In genomic region chr6:112933947-112934346, GRCh38 we compare ENCODE assay signal across 24 cellular contexts.
DNase-seq lines count a peak whose midpoint lies in the region; ATAC-seq, FAIRE-seq and TF ChIP-seq lines count a peak whose summit lies in the region.
"Had no signal": no experiment of that assay in that cellular context is flagged by ENCODE, and none has a peak within 500 bp of the region (broad histone marks: within the 10 kb centered on the region; RNA-seq: fewer than 3 reads in every experiment).

No MANE protein-coding gene starts in this region.

- H3F3A ChIP-seq in GM23248 (ENCODE audit: insufficient read depth): peaks cover 13% of the 10 kb centered on the region

- H3K4me3 Mint-ChIP-seq in astrocyte (ENCODE audit: unreplicated experiment): no peak overlapping the region
- no peak overlapping the region for H3K4me3 Mint-ChIP-seq in mesothelial cell of epicardium
- H3K4me3 Mint-ChIP-seq in stimulated activated memory B cell treated with anti-CD40 and anti-IgM and Interleukin-4, amounts not matched to agents 10 μg/mL and 1 μg/mL and 100 μg/mL, for 72 hours: no peak overlapping the region
- H3K4me3 Mint-ChIP-seq: CD4-positive, alpha-beta memory T cell had no signal

- H3K4me1 Mint-ChIP-seq in astrocyte (ENCODE audit: low read depth, unreplicated experiment) (peaks cover 23% of the 10 kb centered on the region), mesothelial cell of epicardium (peaks cover 16% of the 10 kb centered on the region)
- no peaks in the 10 kb centered on the region for H3K4me1 Mint-ChIP-seq in stimulated activated memory B cell treated with anti-CD40 and anti-IgM and Interleukin-4, amounts not matched to agents 10 μg/mL and 1 μg/mL and 100 μg/mL, for 72 hours
- H3K4me1 Mint-ChIP-seq: CD4-positive, alpha-beta memory T cell had no signal

- H3K4me1 ChIP-seq in GM23248 (ENCODE audit: insufficient read depth): peaks cover 17% of the 10 kb centered on the region
- peaks cover 11% of the 10 kb centered on the region for H3K4me1 ChIP-seq in astrocyte (ENCODE audit: insufficient read depth, low read length)
- no peaks in the 10 kb centered on the region for H3K4me1 ChIP-seq in HepG2 (ENCODE audit: insufficient read depth, low read length)
- H3K4me1 ChIP-seq: Caco-2 had no signal

- no peak overlapping the region for H3K4me3 ChIP-seq in GM23248
- no peak overlapping the region for H3K4me3 ChIP-seq in astrocyte (ENCODE audit: insufficient read depth, low read depth, low read length)
- no peak overlapping the region for H3K4me3 ChIP-seq in HepG2 (replicated peaks in 1 of 3; ENCODE audit: insufficient read depth in 1 of 3, low read depth in 2 of 3, low read length in 3 of 3)
- H3K4me3 ChIP-seq: BLaER1 treated with 17β-estradiol and CSF1 and Interleukin-3, amounts not matched to agents 10 nM and 100 nM had no signal

- no peak overlapping the region for H3K27ac Mint-ChIP-seq in astrocyte (ENCODE audit: unreplicated experiment)
- H3K27ac Mint-ChIP-seq in mesothelial cell of epicardium: no peak overlapping the region
- H3K27ac Mint-ChIP-seq in stimulated activated memory B cell treated with anti-CD40 and anti-IgM and Interleukin-4, amounts not matched to agents 10 μg/mL and 1 μg/mL and 100 μg/mL, for 72 hours: no peak overlapping the region
- H3K27ac Mint-ChIP-seq: CD4-positive, alpha-beta memory T cell had no signal

- DNase-seq in GM23248 (peak; percentile 15), astrocyte (ENCODE audit: low read depth) (peak; percentile 50), fibroblast of peridontal ligament (ENCODE audit: extremely low read depth) (peak; percentile 73), HepG2 (ENCODE audit: low spot score) (no peak), mesothelial cell of epicardium (ENCODE audit: low spot score in 2 of 2, unreplicated experiment in 2 of 2) (no peak), substantia nigra (lab: John Stamatoyannopoulos, UW) (no peak)
- DNase-seq: Caco-2; CD4-positive, alpha-beta memory T cell; DND-41; GDM1; GOT3; NCI-H1694; NCI-H2081 treated with DMSO at 0.1 percent for 48 hours; NCI-H2171 treated with DMSO at 0.1 percent for 48 hours; NCI-H524 treated with DMSO at 0.1 percent for 48 hours; NCI-H82; OCI-M1; RPMI8226; SHP77 had no signal

- no peaks in the 10 kb centered on the region for H3K9me3 Mint-ChIP-seq in astrocyte (ENCODE audit: unreplicated experiment)
- H3K9me3 Mint-ChIP-seq in mesothelial cell of epicardium: no peaks in the 10 kb centered on the region
- H3K9me3 Mint-ChIP-seq in stimulated activated memory B cell treated with anti-CD40 and anti-IgM and Interleukin-4, amounts not matched to agents 10 μg/mL and 1 μg/mL and 100 μg/mL, for 72 hours: no peaks in the 10 kb centered on the region

- H3K27me3 ChIP-seq in GM23248 (replicated peaks; ENCODE audit: insufficient read depth) (no peaks in the 10 kb centered on the region), astrocyte (ENCODE audit: insufficient read depth, low read length) (no peaks in the 10 kb centered on the region), HepG2 (ENCODE audit: control insufficient read depth in 1 of 2, insufficient read depth in 2 of 2, low read length in 2 of 2) (no peaks in the 10 kb centered on the region)
- H3K27me3 ChIP-seq: BLaER1 treated with 17β-estradiol and CSF1 and Interleukin-3, amounts not matched to agents 10 nM and 100 nM had no signal

- TF ChIP-seq CTCF in astrocyte (IDR thresholded peaks at IDR 0.05; ENCODE audit: insufficient read depth, low read depth, low read length) (no peak), HepG2 (CRISPR knock-in tag; IDR thresholded peaks at IDR 0.05) (no peak), mesothelial cell of epicardium (IDR thresholded peaks at IDR 0.05; ENCODE audit: unreplicated experiment) (no peak)

- CTCF ChIA-PET in HepG2 (lab: Yijun Ruan, JAX; ENCODE audit: low intra/inter-chr PET ratio, low total read pairs): no interaction called here

- in situ Hi-C loops in GM23248 (cut with MboI): no loop called here
- in situ Hi-C loops in HepG2 (cut with HindIII; ENCODE audit: extremely low pct_ligation_motif_present, low pct_unique_long_range_greater_than_20kb): no loop called here

- TF ChIP-seq POLR2A in HepG2 (IDR thresholded peaks at IDR 0.05; ENCODE audit: insufficient read depth in 1 of 2, low read depth in 2 of 2, low read length in 2 of 2): no peak

- H3K79me2 ChIP-seq in GM23248 (ENCODE audit: insufficient read depth) (no peaks in the 10 kb centered on the region), astrocyte (ENCODE audit: insufficient read depth, low read length) (no peaks in the 10 kb centered on the region), HepG2 (ENCODE audit: insufficient read depth, low read length) (no peaks in the 10 kb centered on the region)

- FAIRE-seq in astrocyte (lab: Jason Lieb, UNC): peak; percentile 47
- FAIRE-seq in HepG2 (lab: Jason Lieb, UNC): no peak
- FAIRE-seq: GM18507 had no signal

- no peaks in the 10 kb centered on the region for H3K27me3 Mint-ChIP-seq in astrocyte (ENCODE audit: low read depth, unreplicated experiment)
- no peaks in the 10 kb centered on the region for H3K27me3 Mint-ChIP-seq in mesothelial cell of epicardium (ENCODE audit: low read depth)
- no peaks in the 10 kb centered on the region for H3K27me3 Mint-ChIP-seq in stimulated activated memory B cell treated with anti-CD40 and anti-IgM and Interleukin-4, amounts not matched to agents 10 μg/mL and 1 μg/mL and 100 μg/mL, for 72 hours
- H3K27me3 Mint-ChIP-seq: CD4-positive, alpha-beta memory T cell had no signal

- H2AFZ ChIP-seq in GM23248 (no peak overlapping the region), astrocyte (ENCODE audit: low read depth, low read length) (no peak overlapping the region), HepG2 (ENCODE audit: low read length) (no peak overlapping the region)

- H3K9ac ChIP-seq in GM23248 (no peak overlapping the region), astrocyte (ENCODE audit: low read length) (no peak overlapping the region), HepG2 (ENCODE audit: insufficient read depth, low read depth, low read length) (no peak overlapping the region)
- H3K9ac ChIP-seq: BLaER1 treated with 17β-estradiol and CSF1 and Interleukin-3, amounts not matched to agents 10 nM and 100 nM; KMS-11 had no signal

- BruUV-seq in HepG2 (replicated peaks; lab: Mats Ljungman, UMichigan): no TSS peak

- TF ChIP-seq RAD21 in HepG2 (CRISPR knock-in tag; IDR thresholded peaks at IDR 0.05): no peak

- no peak for TF ChIP-seq EP300 in HepG2 (IDR thresholded peaks at IDR 0.05; ENCODE audit: low read depth in 2 of 2, low read length in 2 of 2)
- TF ChIP-seq EP300 in HepG2 (CRISPR knock-in tag; IDR thresholded peaks at IDR 0.05; ENCODE audit: borderline replicate concordance): no peak

- no peaks in the 10 kb centered on the region for H3K36me3 ChIP-seq in GM23248 (ENCODE audit: low read depth)
- no peaks in the 10 kb centered on the region for H3K36me3 ChIP-seq in astrocyte (ENCODE audit: insufficient read depth, low read length)
- no peaks in the 10 kb centered on the region for H3K36me3 ChIP-seq in HepG2 (replicated peaks in 1 of 2; ENCODE audit: control insufficient read depth in 1 of 2, insufficient read depth in 2 of 2, low read length in 2 of 2)
- H3K36me3 ChIP-seq: BLaER1 treated with 17β-estradiol and CSF1 and Interleukin-3, amounts not matched to agents 10 nM and 100 nM had no signal

- no peaks in the 10 kb centered on the region for H3K36me3 Mint-ChIP-seq in astrocyte (ENCODE audit: low read depth, unreplicated experiment)
- no peaks in the 10 kb centered on the region for H3K36me3 Mint-ChIP-seq in mesothelial cell of epicardium
- no peaks in the 10 kb centered on the region for H3K36me3 Mint-ChIP-seq in stimulated activated memory B cell treated with anti-CD40 and anti-IgM and Interleukin-4, amounts not matched to agents 10 μg/mL and 1 μg/mL and 100 μg/mL, for 72 hours
- H3K36me3 Mint-ChIP-seq: CD4-positive, alpha-beta memory T cell had no signal

- POLR2A ChIA-PET in HepG2 (lab: Yijun Ruan, JAX): no interaction called here

- H3K4me2 ChIP-seq in GM23248 (ENCODE audit: unreplicated experiment) (no peak overlapping the region), astrocyte (ENCODE audit: low read length) (no peak overlapping the region), HepG2 (ENCODE audit: low read depth, low read length) (no peak overlapping the region)
- H3K4me2 ChIP-seq: BLaER1 treated with 17β-estradiol and CSF1 and Interleukin-3, amounts not matched to agents 10 nM and 100 nM; KMS-11 had no signal

- H3K9me3 ChIP-seq in GM23248 (ENCODE audit: low read depth) (no peaks in the 10 kb centered on the region), astrocyte (ENCODE audit: insufficient read depth, low read depth, low read length) (no peaks in the 10 kb centered on the region), HepG2 (ENCODE audit: low read length) (no peaks in the 10 kb centered on the region)
- H3K9me3 ChIP-seq: BLaER1 treated with 17β-estradiol and CSF1 and Interleukin-3, amounts not matched to agents 10 nM and 100 nM; Caco-2 had no signal

- H3K27ac ChIP-seq in GM23248 (no peak overlapping the region), astrocyte (ENCODE audit: low read depth, low read length) (no peak overlapping the region), HepG2 (ENCODE audit: extremely low read length, insufficient read depth, low read length) (no peak overlapping the region), substantia nigra (ENCODE audit: low read depth, low read length, poor library complexity, severe bottlenecking) (no peak overlapping the region)
- H3K27ac ChIP-seq: BLaER1 treated with 17β-estradiol and CSF1 and Interleukin-3, amounts not matched to agents 10 nM and 100 nM; KMS-11 had no signal

- H3K9me2 ChIP-seq in GM23248 (ENCODE audit: insufficient read depth): no peaks in the 10 kb centered on the region

- H4K20me1 ChIP-seq in GM23248 (ENCODE audit: insufficient read depth) (no peaks in the 10 kb centered on the region), astrocyte (ENCODE audit: insufficient read depth, low read length) (no peaks in the 10 kb centered on the region), HepG2 (ENCODE audit: insufficient read depth, low read length) (no peaks in the 10 kb centered on the region)
- H4K20me1 ChIP-seq: BLaER1 treated with 17β-estradiol and CSF1 and Interleukin-3, amounts not matched to agents 10 nM and 100 nM had no signal

- no peak for ATAC-seq in HepG2
- no peak for ATAC-seq in stimulated activated memory B cell treated with anti-CD40 and anti-IgM and Interleukin-4, amounts not matched to agents 10 μg/mL and 1 μg/mL and 100 μg/mL, for 72 hours
- ATAC-seq: HCT116 had no signal

- intact Hi-C loops in HepG2 (cut with micrococcal nuclease; ENCODE audit: unreplicated experiment): no loop called here

TF ChIP-seq in HepG2, 621 proteins besides CTCF, POLR2A, EP300 and RAD21:
- no peak for TF ChIP-seq NFATC3 (CRISPR knock-in tag; IDR thresholded peaks at IDR 0.05)
- TF ChIP-seq PLSCR1 (CRISPR knock-in tag; IDR thresholded peaks at IDR 0.05; ENCODE audit: borderline replicate concordance): no peak
- no peak for TF ChIP-seq MEF2D (CRISPR knock-in tag; IDR thresholded peaks at IDR 0.05)
TF ChIP-seq in HepG2: peak in this region for 0.

Comparison
In these comparisons a context has a peak if more than half of its experiments do, and no peak if none do; other contexts are left out.
1. DNase-seq: peak in GM23248 (single experiment), astrocyte (single experiment) and fibroblast of peridontal ligament (single experiment); none in HepG2 (single experiment), mesothelial cell of epicardium (0 of 2) and substantia nigra (0 of 49).